1 cellular context compared by ENCODE assay signal in genomic region chr18:26618130-26618529, GRCh38.
TF ChIP-seq lines count a peak whose summit lies in the region.

No MANE protein-coding gene starts in this region.

TF ChIP-seq in HEK293, 187 proteins besides CTCF, POLR2A, EP300 and RAD21 (continued from another document):
- TF ChIP-seq KLF1 (tag by site-specific recombination; IDR thresholded peaks at IDR 0.05) (no peak), ZNF670 (tag by site-specific recombination; IDR thresholded peaks at IDR 0.05; ENCODE audit: low read depth) (no peak), OSR2 (tag by site-specific recombination; IDR thresholded peaks at IDR 0.05) (peak; percentile 43; the same call in 1 of the 2 replicates), ZBTB8A (tag by site-specific recombination; IDR thresholded peaks at IDR 0.05) (no peak), ZFP41 (tag by site-specific recombination; IDR thresholded peaks at IDR 0.05; ENCODE audit: borderline replicate concordance) (no peak), TCF7L2 (IDR thresholded peaks at IDR 0.05; ENCODE audit: borderline replicate concordance, low read depth, low read length) (peak; percentile 59), FEZF1 (tag by site-specific recombination; IDR thresholded peaks at IDR 0.05) (no peak), ZFHX2 (tag by site-specific recombination; conservative IDR thresholded peaks at IDR 0.05) (0 out of 2 replicates have a peak, but pooled peaks have one; percentile 12), ZNF600 (tag by site-specific recombination; IDR thresholded peaks at IDR 0.05) (no peak), PATZ1 (tag by site-specific recombination; IDR thresholded peaks at IDR 0.05) (no peak), SP2 (tag by site-specific recombination; IDR thresholded peaks at IDR 0.05) (no peak), ZNF184 (tag by site-specific recombination; IDR thresholded peaks at IDR 0.05) (no peak), ZNF830 (tag by site-specific recombination; IDR thresholded peaks at IDR 0.05; ENCODE audit: low read depth) (no peak), IKZF3 (tag by site-specific recombination; IDR thresholded peaks at IDR 0.05) (no peak)
